16 cellular contexts compared by ENCODE assay signal in the genomic region with DNA sequence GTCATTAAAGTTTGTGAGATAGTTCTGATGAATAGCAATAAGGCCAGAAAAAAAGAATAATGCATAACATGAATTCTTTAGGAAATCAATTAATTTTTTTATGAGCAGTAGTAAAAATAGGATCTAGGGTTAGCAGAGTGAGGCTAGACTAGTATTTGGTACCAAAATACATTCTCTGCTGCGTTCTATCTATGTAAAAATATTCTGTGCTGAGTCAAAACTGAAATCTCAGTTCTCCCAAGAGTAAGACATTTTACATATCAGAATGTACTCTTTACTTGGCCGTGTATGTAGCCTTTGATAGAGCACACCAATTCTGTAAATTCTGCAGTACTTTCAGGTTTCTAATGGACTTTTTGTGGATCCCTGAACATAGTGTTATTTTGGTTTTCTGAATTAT.
DNase-seq lines count a peak whose midpoint lies in the region; ATAC-seq and TF ChIP-seq lines count a peak whose summit lies in the region.
"Had no signal": no experiment of that assay in that cellular context is flagged by ENCODE, and none has a peak within 500 bp of the region (broad histone marks: within the 10 kb centered on the region; RNA-seq: fewer than 3 reads in every experiment).

No MANE protein-coding gene starts in this region.

- no peak for DNase-seq in substantia nigra (lab: John Stamatoyannopoulos, UW)
- no peak for DNase-seq in C1 segment of cervical spinal cord (lab: John Stamatoyannopoulos, UW)
- no peak for DNase-seq in kidney glomerular epithelial cell (lab: John Stamatoyannopoulos, UW)
- DNase-seq: activated CD4-positive, CD25-positive, alpha-beta regulatory T cell; CD4-positive, alpha-beta memory T cell; gastrocnemius medialis; HCEC 1CT; NCI-H526; uterus had no signal

- H3K27ac ChIP-seq in OCI-LY3 (ENCODE audit: low read length), result 0 out of 2 replicates have a peak overlapping the region, but pooled peaks have one; percentile 21
- no peak overlapping the region for H3K27ac ChIP-seq in substantia nigra (ENCODE audit: low read depth, low read length, poor library complexity, severe bottlenecking)
- H3K27ac ChIP-seq: gastrocnemius medialis, uterus had no signal

- H3K9me3 ChIP-seq in OCI-LY3 (ENCODE audit: insufficient read depth, low read length), result no peaks in the 10 kb centered on the region
- H3K9me3 ChIP-seq: gastrocnemius medialis, uterus had no signal

- no peak overlapping the region for H3K9ac ChIP-seq in OCI-LY3 (ENCODE audit: low read length)

- H3K79me2 ChIP-seq in OCI-LY3 (ENCODE audit: low read length), result no peaks in the 10 kb centered on the region

- H3K4me1 ChIP-seq in OCI-LY3 (ENCODE audit: low read length), result peaks cover 66% of the 10 kb centered on the region
- H3K4me1 ChIP-seq: gastrocnemius medialis, uterus had no signal

- ATAC-seq in GM18519 (IDR thresholded peaks at IDR 0.05; ENCODE audit: low FRiP score, unreplicated experiment) (peak; percentile 92), GM21447 (IDR thresholded peaks at IDR 0.05; ENCODE audit: unreplicated experiment) (peak; percentile 74), HG03025 (IDR thresholded peaks at IDR 0.05; ENCODE audit: low FRiP score, unreplicated experiment) (peak; percentile 80), esophagus mucosa (no peak)
- ATAC-seq: activated T-helper 17 cell treated with anti-CD3 and anti-CD28 coated beads, Interleukin-2, amount 50 U/mL, for 72 hours; gastrocnemius medialis; K562 had no signal

- H2AFZ ChIP-seq in OCI-LY3 (ENCODE audit: low read depth, low read length), result no peak overlapping the region

- no peaks in the 10 kb centered on the region for H3K36me3 ChIP-seq in OCI-LY3 (replicated peaks; ENCODE audit: low read depth, low read length)
- H3K36me3 ChIP-seq: gastrocnemius medialis, uterus had no signal

- TF ChIP-seq CTCF in OCI-LY3 (IDR thresholded peaks at IDR 0.05; ENCODE audit: low read depth, low read length), result no peak

- peaks cover 14% of the 10 kb centered on the region for H3K27me3 ChIP-seq in OCI-LY3 (ENCODE audit: low read depth, low read length)
- H3K27me3 ChIP-seq: gastrocnemius medialis, uterus had no signal

- peak overlapping the region; percentile 54 for H3K4me2 ChIP-seq in OCI-LY3 (ENCODE audit: low read length)

- no peaks in the 10 kb centered on the region for H4K20me1 ChIP-seq in OCI-LY3 (ENCODE audit: insufficient read depth, low read length)

- peak overlapping the region; percentile 34; the same call in 1 of the 2 replicates for H3K4me3 ChIP-seq in OCI-LY3 (ENCODE audit: low read length)
- H3K4me3 ChIP-seq: gastrocnemius medialis, K562, uterus had no signal
